In the genomic region with DNA sequence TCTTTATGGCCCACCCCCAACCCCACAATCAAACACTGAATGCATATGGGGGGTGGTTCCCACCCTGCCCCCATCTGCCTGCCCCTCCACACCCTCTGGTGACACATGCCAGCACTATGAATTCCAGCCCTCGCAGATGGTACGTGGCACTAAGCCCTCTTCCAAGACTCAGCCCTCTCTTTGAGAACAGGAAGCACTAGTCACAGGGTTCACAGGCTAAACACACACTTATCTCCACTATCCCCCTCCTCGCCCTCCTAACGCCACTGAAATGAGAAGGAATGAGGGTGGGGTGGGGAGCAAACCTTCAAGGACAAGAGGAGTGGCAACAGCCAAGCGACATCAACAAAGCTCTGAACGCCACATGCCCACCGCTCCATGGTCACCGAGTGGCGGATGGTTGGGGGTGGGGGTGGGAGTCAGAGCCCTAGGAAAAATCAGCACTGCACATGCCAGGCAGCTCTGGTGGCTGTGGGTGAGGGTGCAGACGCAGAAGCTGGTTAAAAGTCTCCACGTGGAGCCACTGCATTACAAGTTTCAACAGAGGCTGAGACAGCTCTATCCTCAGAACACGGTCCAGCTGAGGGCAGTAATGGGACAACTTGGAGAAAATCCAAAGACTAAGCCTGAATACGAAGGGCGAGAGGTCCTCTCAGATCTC, we compare ENCODE assay signal across 1 cellular context.
TF ChIP-seq lines count a peak whose summit lies in the region.

No MANE protein-coding gene starts in this region.

TF ChIP-seq in IMR-90, 13 proteins besides CTCF, POLR2A, EP300 and RAD21:
- TF ChIP-seq MXI1 (IDR thresholded peaks at IDR 0.05; ENCODE audit: borderline replicate concordance, low read depth, low read length): peak; percentile 88
- no peak; the same call in 1 of the 2 replicates for TF ChIP-seq CEBPB (IDR thresholded peaks at IDR 0.05; ENCODE audit: low read depth, low read length)
- TF ChIP-seq MAZ (IDR thresholded peaks at IDR 0.05; ENCODE audit: borderline replicate concordance, low read depth, low read length): peak; percentile 80
- peak; percentile 76; the same call in 1 of the 2 replicates for TF ChIP-seq CHD1 (IDR thresholded peaks at IDR 0.05; ENCODE audit: low read depth, low read length)
- TF ChIP-seq, protein P1, sequence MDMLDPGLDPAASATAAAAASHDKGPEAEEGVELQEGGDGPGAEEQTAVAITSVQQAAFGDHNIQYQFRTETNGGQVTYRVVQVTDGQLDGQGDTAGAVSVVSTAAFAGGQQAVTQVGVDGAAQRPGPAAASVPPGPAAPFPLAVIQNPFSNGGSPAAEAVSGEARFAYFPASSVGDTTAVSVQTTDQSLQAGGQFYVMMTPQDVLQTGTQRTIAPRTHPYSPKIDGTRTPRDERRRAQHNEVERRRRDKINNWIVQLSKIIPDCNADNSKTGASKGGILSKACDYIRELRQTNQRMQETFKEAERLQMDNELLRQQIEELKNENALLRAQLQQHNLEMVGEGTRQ (IDR thresholded peaks at IDR 0.05; ENCODE audit: low read depth, low read length): peak; percentile 41; the same call in 1 of the 2 replicates
- peak; percentile 36 for TF ChIP-seq SMC3 (IDR thresholded peaks at IDR 0.05; ENCODE audit: low read depth, low read length)
- TF ChIP-seq, protein P2, sequence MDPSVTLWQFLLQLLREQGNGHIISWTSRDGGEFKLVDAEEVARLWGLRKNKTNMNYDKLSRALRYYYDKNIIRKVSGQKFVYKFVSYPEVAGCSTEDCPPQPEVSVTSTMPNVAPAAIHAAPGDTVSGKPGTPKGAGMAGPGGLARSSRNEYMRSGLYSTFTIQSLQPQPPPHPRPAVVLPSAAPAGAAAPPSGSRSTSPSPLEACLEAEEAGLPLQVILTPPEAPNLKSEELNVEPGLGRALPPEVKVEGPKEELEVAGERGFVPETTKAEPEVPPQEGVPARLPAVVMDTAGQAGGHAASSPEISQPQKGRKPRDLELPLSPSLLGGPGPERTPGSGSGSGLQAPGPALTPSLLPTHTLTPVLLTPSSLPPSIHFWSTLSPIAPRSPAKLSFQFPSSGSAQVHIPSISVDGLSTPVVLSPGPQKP (IDR thresholded peaks at IDR 0.05; ENCODE audit: borderline replicate concordance, low read depth, low read length): no peak
- TF ChIP-seq BHLHE40 (IDR thresholded peaks at IDR 0.05; ENCODE audit: low read depth, low read length): peak; percentile 63
- peak; percentile 88 for TF ChIP-seq FOS (IDR thresholded peaks at IDR 0.05; ENCODE audit: low read depth, low read length)
- TF ChIP-seq RFX5 (IDR thresholded peaks at IDR 0.05; ENCODE audit: low read depth, low read length): no peak
- peak; percentile 55 for TF ChIP-seq RCOR1 (IDR thresholded peaks at IDR 0.05; ENCODE audit: insufficient replicate concordance, low read length)
